Comparison of ENCODE assay signal across 32 cellular contexts in genomic region chr18:44474596-44474995, GRCh38.
"Had no signal": no experiment of that assay in that cellular context is flagged by ENCODE, and none has a peak within 500 bp of the region (broad histone marks: within the 10 kb centered on the region; RNA-seq: fewer than 3 reads in every experiment).

No MANE protein-coding gene starts in this region.

- H3K4me3 Mint-ChIP-seq: activated CD4-positive, alpha-beta T cell treated with anti-CD3 and anti-CD28 coated beads for 36 hours; activated CD8-positive, alpha-beta memory T cell treated with anti-CD3 and anti-CD28 coated beads, Interleukin-2, amount 10 ng/mL, durations not matched to agents 7 days and 5 days; activated CD8-positive, alpha-beta T cell treated with anti-CD3 and anti-CD28 coated beads, Interleukin-2, amount 10 ng/mL, durations not matched to agents 7 days and 5 days; activated naive CD8-positive, alpha-beta T cell; activated T-cell treated with anti-CD3 and anti-CD28 coated beads, Interleukin-2, amount 50 U/mL, for 72 hours; endodermal cell; natural killer cell treated with Interleukin-12 subunit alpha and Interleukin-12 subunit beta and Interleukin-15 and Interleukin-18, amount 100 ng/mL, for 72 hours; T-helper 2 cell treated with Interferon-gamma antibody and Interleukin-4, amounts not matched to agents 5 μg/mL and 100 μg/mL, for 36 hours had no signal

- H3K27me3 Mint-ChIP-seq: activated CD4-positive, alpha-beta T cell treated with anti-CD3 and anti-CD28 coated beads for 36 hours; activated naive CD8-positive, alpha-beta T cell; natural killer cell treated with Interleukin-12 subunit alpha and Interleukin-12 subunit beta and Interleukin-15 and Interleukin-18, amount 100 ng/mL, for 72 hours; progenitor cell of endocrine pancreas had no signal

- H2AFZ ChIP-seq: hepatocyte had no signal

- H3K4me1 ChIP-seq: adrenal gland, ascending aorta, gastrocnemius medialis, right lobe of liver, stomach, thyroid gland, upper lobe of left lung, vagina had no signal

- H3K4me2 ChIP-seq: hepatocyte had no signal

- H3K4me3 ChIP-seq: adrenal gland, ascending aorta, gastrocnemius medialis, hepatocyte, mucosa of descending colon, right lobe of liver, skin epidermis, stomach, thyroid gland, upper lobe of left lung, vagina had no signal

- H3K9me3 ChIP-seq: adrenal gland, gastrocnemius medialis, neutrophil, right lobe of liver, thyroid gland, vagina had no signal

- H3K36me3 Mint-ChIP-seq: activated naive CD8-positive, alpha-beta T cell had no signal

- ATAC-seq: activated CD4-positive, alpha-beta T cell treated with anti-CD3 and anti-CD28 coated beads for 36 hours; activated CD8-positive, alpha-beta memory T cell treated with anti-CD3 and anti-CD28 coated beads, Interleukin-2, amount 10 ng/mL, durations not matched to agents 7 days and 5 days; activated CD8-positive, alpha-beta T cell treated with anti-CD3 and anti-CD28 coated beads, Interleukin-2, amount 10 ng/mL, durations not matched to agents 7 days and 5 days; activated T-cell treated with anti-CD3 and anti-CD28 coated beads, Interleukin-2, amount 50 U/mL, for 72 hours; esophagus mucosa; gastrocnemius medialis; left cardiac atrium; left ventricle myocardium superior; mucosa of descending colon; natural killer cell treated with Interleukin-12 subunit alpha and Interleukin-12 subunit beta and Interleukin-15 and Interleukin-18, amount 100 ng/mL, for 72 hours; right lobe of liver had no signal

- H3K27me3 ChIP-seq: adrenal gland, ascending aorta, gastrocnemius medialis, hepatocyte, neutrophil, right lobe of liver, stomach, thyroid gland, upper lobe of left lung, vagina had no signal

- H3K36me3 ChIP-seq: adrenal gland, ascending aorta, gastrocnemius medialis, neutrophil, right lobe of liver, stomach, thyroid gland, upper lobe of left lung, vagina had no signal

- H3K79me2 ChIP-seq: hepatocyte had no signal

- H3K27ac Mint-ChIP-seq: activated CD4-positive, alpha-beta T cell treated with anti-CD3 and anti-CD28 coated beads for 36 hours; activated CD8-positive, alpha-beta memory T cell treated with anti-CD3 and anti-CD28 coated beads, Interleukin-2, amount 10 ng/mL, durations not matched to agents 7 days and 5 days; activated CD8-positive, alpha-beta T cell treated with anti-CD3 and anti-CD28 coated beads, Interleukin-2, amount 10 ng/mL, durations not matched to agents 7 days and 5 days; activated naive CD8-positive, alpha-beta T cell; activated T-cell treated with anti-CD3 and anti-CD28 coated beads, Interleukin-2, amount 50 U/mL, for 72 hours; endodermal cell; natural killer cell treated with Interleukin-12 subunit alpha and Interleukin-12 subunit beta and Interleukin-15 and Interleukin-18, amount 100 ng/mL, for 72 hours; T-helper 2 cell treated with Interferon-gamma antibody and Interleukin-4, amounts not matched to agents 5 μg/mL and 100 μg/mL, for 36 hours had no signal

- H3K4me1 Mint-ChIP-seq: activated CD4-positive, alpha-beta T cell treated with anti-CD3 and anti-CD28 coated beads for 36 hours; activated CD8-positive, alpha-beta memory T cell treated with anti-CD3 and anti-CD28 coated beads, Interleukin-2, amount 10 ng/mL, durations not matched to agents 7 days and 5 days had no signal

- DNase-seq: activated CD4-positive, alpha-beta T cell treated with anti-CD3 and anti-CD28 coated beads for 36 hours; activated CD4-positive, CD25-positive, alpha-beta regulatory T cell; activated CD8-positive, alpha-beta memory T cell treated with anti-CD3 and anti-CD28 coated beads, Interleukin-2, amount 10 ng/mL, durations not matched to agents 7 days and 5 days; activated CD8-positive, alpha-beta T cell treated with anti-CD3 and anti-CD28 coated beads, Interleukin-2, amount 10 ng/mL, durations not matched to agents 7 days and 5 days; activated effector memory CD4-positive, alpha-beta T cell treated with Interleukin-2 at 50 U/mL for 16 hours; activated naive CD4-positive, alpha-beta T cell treated with Interleukin-2 at 50 U/mL for 16 hours; activated T-cell treated with anti-CD3 and anti-CD28 coated beads, Interleukin-2, amount 50 U/mL, for 72 hours; adrenal gland; central memory CD4-positive, alpha-beta T cell; endodermal cell; gastrocnemius medialis; glutamatergic neuron; left cardiac atrium; left ventricle myocardium superior; mucosa of descending colon; right lobe of liver; stimulated activated CD4-positive, alpha-beta T cell treated with anti-CD3 and anti-CD28 coated beads, Interleukin-12 subunit alpha, Interleukin-12 subunit beta, amount 100 ng/mL, for 4 hours; stimulated activated CD4-positive, alpha-beta T cell treated with anti-CD3 and anti-CD28 coated beads, Interleukin-4, amount 100 ng/mL, for 1 hour; stomach; T-helper 1 cell; thyroid gland; upper lobe of left lung had no signal

- H3K27ac ChIP-seq: adrenal gland, ascending aorta, gastrocnemius medialis, hepatocyte, neutrophil, right lobe of liver, skin epidermis, stomach, thyroid gland, upper lobe of left lung, vagina had no signal
